24 cellular contexts compared by ENCODE assay signal in the genomic region with DNA sequence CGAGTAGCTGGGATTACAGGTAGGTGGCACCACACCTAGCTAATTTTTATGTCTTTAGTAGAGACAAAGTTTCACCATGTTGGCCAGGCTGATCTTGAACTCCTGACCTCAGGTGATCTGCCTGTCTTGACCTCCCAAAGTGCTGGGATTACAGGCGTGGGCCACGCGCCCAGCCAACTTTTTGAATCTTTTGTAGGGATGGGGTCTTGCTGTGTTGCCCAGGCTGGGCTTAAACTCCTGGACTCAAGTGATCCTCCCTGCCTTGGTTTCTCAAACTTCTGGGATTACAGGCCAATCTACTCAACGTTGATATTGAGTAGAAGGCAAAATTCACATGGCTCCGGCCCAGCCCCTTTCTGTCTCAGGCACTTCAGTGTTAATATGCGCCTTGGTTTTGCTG.
DNase-seq lines count a peak whose midpoint lies in the region; ATAC-seq, FAIRE-seq and TF ChIP-seq lines count a peak whose summit lies in the region.
"Had no signal": no experiment of that assay in that cellular context is flagged by ENCODE, and none has a peak within 500 bp of the region (broad histone marks: within the 10 kb centered on the region; RNA-seq: fewer than 3 reads in every experiment).

No MANE protein-coding gene starts in this region.

- FAIRE-seq in HepG2 (lab: Jason Lieb, UNC): no peak
- FAIRE-seq: A204.1, D721Med, G401.6, GM12891, GM19239 had no signal

- peak overlapping the region; percentile 28 for H2AK5ac ChIP-seq in neuronal stem cell (ENCODE audit: low read depth, low read length)

- H3K27ac Mint-ChIP-seq in WTC11: no peak overlapping the region
- H3K27ac Mint-ChIP-seq in T-helper 2 cell treated with Interferon-gamma antibody and Interleukin-4, amounts not matched to agents 5 μg/mL and 100 μg/mL, for 36 hours: no peak overlapping the region
- H3K27ac Mint-ChIP-seq: CD4-positive, alpha-beta T cell; CD8-positive, alpha-beta T cell had no signal

- no peaks in the 10 kb centered on the region for H3K79me2 ChIP-seq in HepG2 (ENCODE audit: insufficient read depth, low read length)

- DNase-seq in HepG2 (ENCODE audit: low spot score): no peak
- DNase-seq in right lobe of liver: no peak
- no peak for DNase-seq in WTC11 (ENCODE audit: low spot score)
- no peak for DNase-seq in neuronal stem cell (ENCODE audit: low spot score)
- no peak for DNase-seq in left ventricle myocardium inferior
- DNase-seq in T-helper 2 cell treated with Interferon-gamma antibody and Interleukin-4, amounts not matched to agents 5 μg/mL and 100 μg/mL, for 36 hours (ENCODE audit: low spot score): no peak
- DNase-seq: 8988T; ACHN; BE2C; Caco-2; Calu3; CD4-positive, alpha-beta T cell; CD8-positive, alpha-beta T cell; DMS79 treated with DMSO at 0.1 percent for 48 hours; GF-D8 had no signal

- no peaks in the 10 kb centered on the region for H3K36me3 Mint-ChIP-seq in WTC11
- H3K36me3 Mint-ChIP-seq in T-helper 2 cell treated with Interferon-gamma antibody and Interleukin-4, amounts not matched to agents 5 μg/mL and 100 μg/mL, for 36 hours (ENCODE audit: low read depth): no peaks in the 10 kb centered on the region
- H3K36me3 Mint-ChIP-seq: CD8-positive, alpha-beta T cell had no signal

- peaks cover 0 to 27% of the 10 kb centered on the region in 2 experiments; a peak in 4 of 5 replicates for H3K27me3 ChIP-seq in HepG2 (ENCODE audit: control insufficient read depth in 1 of 2, insufficient read depth in 2 of 2, low read length in 2 of 2)
- H3K27me3 ChIP-seq in right lobe of liver: no peaks in the 10 kb centered on the region
- peaks cover 0 to 11% (median 0%) of the 10 kb centered on the region in 3 experiments for H3K27me3 ChIP-seq in neuronal stem cell (ENCODE audit: control insufficient read depth in 3 of 3, insufficient read depth in 3 of 3, low read depth in 1 of 3, low read length in 3 of 3)
- peaks cover 12% of the 10 kb centered on the region for H3K27me3 ChIP-seq in left ventricle myocardium inferior (ENCODE audit: low read depth)
- H3K27me3 ChIP-seq: BE2C; BLaER1 treated with 17β-estradiol and CSF1 and Interleukin-3, amounts not matched to agents 10 nM and 100 nM had no signal

- POLR2A ChIA-PET in HepG2 (lab: Yijun Ruan, JAX): no interaction called here
- POLR2A ChIA-PET in HEK293 (lab: Yijun Ruan, JAX): interaction anchor here (0.7 kb wide), 1 partner anchor 40 kb away, joined by 4 read pairs; no protein-coding TSS in a partner anchor
- POLR2A ChIA-PET in WTC11 (lab: Charles Lee): interaction anchor here (0.6 kb wide), 1 partner anchor 207 kb away, joined by 4 read pairs; no protein-coding TSS in a partner anchor

- in situ Hi-C loops in HepG2 (cut with HindIII; ENCODE audit: extremely low pct_ligation_motif_present, low pct_unique_long_range_greater_than_20kb): no loop called here

- no peak overlapping the region for H3K18ac ChIP-seq in neuronal stem cell (ENCODE audit: low read length)

- H2AFZ ChIP-seq in HepG2 (ENCODE audit: low read length) (no peak overlapping the region), neuronal stem cell (ENCODE audit: low read length) (no peak overlapping the region)

- no peaks in the 10 kb centered on the region for H3K9me3 Mint-ChIP-seq in WTC11
- H3K9me3 Mint-ChIP-seq in T-helper 2 cell treated with Interferon-gamma antibody and Interleukin-4, amounts not matched to agents 5 μg/mL and 100 μg/mL, for 36 hours: no peaks in the 10 kb centered on the region
- H3K9me3 Mint-ChIP-seq: CD4-positive, alpha-beta T cell; CD8-positive, alpha-beta T cell had no signal

- H3K14ac ChIP-seq in neuronal stem cell (ENCODE audit: low read length): peak overlapping the region; percentile 38

- TF ChIP-seq POLR2A in HepG2 (IDR thresholded peaks at IDR 0.05; ENCODE audit: insufficient read depth in 1 of 2, low read depth in 2 of 2, low read length in 2 of 2): no peak
- no peak for TF ChIP-seq POLR2A in right lobe of liver (IDR thresholded peaks at IDR 0.05)

- no peak for TF ChIP-seq CTCF in HepG2 (CRISPR knock-in tag; IDR thresholded peaks at IDR 0.05)
- TF ChIP-seq CTCF in right lobe of liver (IDR thresholded peaks at IDR 0.05): no peak
- TF ChIP-seq CTCF in HEK293 (tag by site-specific recombination; IDR thresholded peaks at IDR 0.05): no peak
- no peak for TF ChIP-seq CTCF in WTC11 (IDR thresholded peaks at IDR 0.05)
- TF ChIP-seq CTCF in left ventricle myocardium inferior (IDR thresholded peaks at IDR 0.05; ENCODE audit: borderline replicate concordance): no peak

- H3K9me3 ChIP-seq in HepG2 (ENCODE audit: low read length): no peaks in the 10 kb centered on the region
- H3K9me3 ChIP-seq in right lobe of liver: no peaks in the 10 kb centered on the region
- H3K9me3 ChIP-seq in HEK293 (ENCODE audit: control insufficient read depth, insufficient read depth, low read depth, low read length): no peaks in the 10 kb centered on the region
- H3K9me3 ChIP-seq in neuronal stem cell (replicated peaks in 1 of 2; ENCODE audit: control insufficient read depth in 2 of 2, insufficient read depth in 1 of 2, low read depth in 1 of 2, low read length in 2 of 2): no peaks in the 10 kb centered on the region
- no peaks in the 10 kb centered on the region for H3K9me3 ChIP-seq in left ventricle myocardium inferior (replicated peaks)
- H3K9me3 ChIP-seq: BE2C; BLaER1 treated with 17β-estradiol and CSF1 and Interleukin-3, amounts not matched to agents 10 nM and 100 nM; Caco-2 had no signal

- BruUV-seq in HepG2 (replicated peaks; lab: Mats Ljungman, UMichigan): no TSS peak

- H3K4me2 ChIP-seq in HepG2 (ENCODE audit: low read depth, low read length) (no peak overlapping the region), neuronal stem cell (ENCODE audit: insufficient read depth, low read length, poor library complexity, severe bottlenecking) (no peak overlapping the region)

- CTCF ChIA-PET in HepG2 (lab: Yijun Ruan, JAX; ENCODE audit: low intra/inter-chr PET ratio, low total read pairs): no interaction called here
- CTCF ChIA-PET in HEK293 (lab: Yijun Ruan, JAX): no interaction called here
- CTCF ChIA-PET in WTC11 (lab: Charles Lee): interaction anchor here (0.7 to 1.2 kb wide), 2 partner anchors 30 to 183 kb away, joined by 3 to 4 read pairs; no protein-coding TSS in a partner anchor

- no peak overlapping the region for H2BK15ac ChIP-seq in neuronal stem cell (ENCODE audit: low read length)

- ATAC-seq in HepG2 (no peak), right lobe of liver (no peak), WTC11 (no peak), HG02610 (IDR thresholded peaks at IDR 0.05; ENCODE audit: unreplicated experiment) (no peak)
- ATAC-seq: CD8-positive, alpha-beta T cell had no signal

- no peak overlapping the region for H3K4me3 ChIP-seq in HepG2 (replicated peaks in 1 of 3; ENCODE audit: insufficient read depth in 1 of 3, low read depth in 2 of 3, low read length in 3 of 3)
- no peak overlapping the region for H3K4me3 ChIP-seq in right lobe of liver
- H3K4me3 ChIP-seq in HEK293 (ENCODE audit: low read depth, low read length): no peak overlapping the region
- no peak overlapping the region for H3K4me3 ChIP-seq in neuronal stem cell (ENCODE audit: low read length in 2 of 2)
- no peak overlapping the region for H3K4me3 ChIP-seq in left ventricle myocardium inferior
- H3K4me3 ChIP-seq: BLaER1 treated with 17β-estradiol and CSF1 and Interleukin-3, amounts not matched to agents 10 nM and 100 nM had no signal

- H2BK12ac ChIP-seq in neuronal stem cell (ENCODE audit: low read length): no peak overlapping the region

- no peak overlapping the region for H2BK5ac ChIP-seq in neuronal stem cell (ENCODE audit: low read length)

- H4K8ac ChIP-seq in neuronal stem cell (ENCODE audit: low read depth, low read length): no peak overlapping the region

- no peak overlapping the region for H3K4me3 Mint-ChIP-seq in WTC11
- no peak overlapping the region for H3K4me3 Mint-ChIP-seq in T-helper 2 cell treated with Interferon-gamma antibody and Interleukin-4, amounts not matched to agents 5 μg/mL and 100 μg/mL, for 36 hours
- H3K4me3 Mint-ChIP-seq: CD4-positive, alpha-beta T cell; CD8-positive, alpha-beta T cell had no signal

- H3K4me1 ChIP-seq in HepG2 (ENCODE audit: insufficient read depth, low read length) (peaks cover 11% of the 10 kb centered on the region), right lobe of liver (peaks cover 0 to under 1% (median 0%) of the 10 kb centered on the region in 4 donors), HEK293 (ENCODE audit: control insufficient read depth, insufficient read depth, low read length) (no peaks in the 10 kb centered on the region), neuronal stem cell (ENCODE audit: control insufficient read depth in 2 of 2, insufficient read depth in 1 of 2, low read depth in 1 of 2, low read length in 2 of 2) (no peaks in the 10 kb centered on the region), left ventricle myocardium inferior (no peaks in the 10 kb centered on the region)
- H3K4me1 ChIP-seq: BE2C had no signal

- H3K4me1 Mint-ChIP-seq in WTC11: peaks cover 7% of the 10 kb centered on the region
- H3K4me1 Mint-ChIP-seq in T-helper 2 cell treated with Interferon-gamma antibody and Interleukin-4, amounts not matched to agents 5 μg/mL and 100 μg/mL, for 36 hours (ENCODE audit: low read depth): peaks cover 2% of the 10 kb centered on the region

- 74% methylated on average over 5 of the region's 7 CpGs for WGBS in HepG2 (ENCODE audit: low lambda C conversion rate)
- 85% methylated on average over 7 of the region's 7 CpGs for whole genome bisulfite sequencing in right lobe of liver (ENCODE audit: insufficient coverage, low coverage, low lambda C conversion rate, missing lambda C conversion rate)
- WGBS in neuronal stem cell (ENCODE audit: extremely low coverage in 2 of 2, insufficient read length in 2 of 2, insufficient replicate concordance in 1 of 2), 2 donors: no CpG with 5 or more reads among the region's 7 CpGs

- no peaks in the 10 kb centered on the region for H3K36me3 ChIP-seq in HepG2 (replicated peaks in 1 of 2; ENCODE audit: control insufficient read depth in 1 of 2, insufficient read depth in 2 of 2, low read length in 2 of 2)
- no peaks in the 10 kb centered on the region for H3K36me3 ChIP-seq in right lobe of liver
- no peaks in the 10 kb centered on the region for H3K36me3 ChIP-seq in HEK293 (ENCODE audit: control insufficient read depth in 2 of 2, insufficient read depth in 1 of 2, low read length in 2 of 2)
- no peaks in the 10 kb centered on the region for H3K36me3 ChIP-seq in neuronal stem cell (replicated peaks in 1 of 2; ENCODE audit: control insufficient read depth in 2 of 2, insufficient read depth in 2 of 2, low read length in 2 of 2)
- no peaks in the 10 kb centered on the region for H3K36me3 ChIP-seq in left ventricle myocardium inferior
- H3K36me3 ChIP-seq: BE2C; BLaER1 treated with 17β-estradiol and CSF1 and Interleukin-3, amounts not matched to agents 10 nM and 100 nM had no signal

- no peaks in the 10 kb centered on the region for H4K20me1 ChIP-seq in HepG2 (ENCODE audit: insufficient read depth, low read length)

- H4K91ac ChIP-seq in neuronal stem cell (ENCODE audit: low read depth, low read length, poor library complexity): no peak overlapping the region

- peak overlapping the region; percentile 31 for H3K23ac ChIP-seq in neuronal stem cell (ENCODE audit: low read depth, low read length, poor library complexity)

- no peaks in the 10 kb centered on the region for H3K79me1 ChIP-seq in neuronal stem cell (ENCODE audit: low read depth, low read length)

- no peak overlapping the region for H3K27ac ChIP-seq in HepG2 (ENCODE audit: extremely low read length, insufficient read depth, low read length)
- no peak overlapping the region for H3K27ac ChIP-seq in right lobe of liver
- H3K27ac ChIP-seq in HEK293 (ENCODE audit: extremely low read depth, low read depth, low read length): no peak overlapping the region
- no peak overlapping the region for H3K27ac ChIP-seq in neuronal stem cell (replicated peaks; ENCODE audit: low read length)
- H3K27ac ChIP-seq in left ventricle myocardium inferior (replicated peaks): no peak overlapping the region
- H3K27ac ChIP-seq: BLaER1 treated with 17β-estradiol and CSF1 and Interleukin-3, amounts not matched to agents 10 nM and 100 nM; C4-2B had no signal

- intact Hi-C loops in HepG2 (cut with micrococcal nuclease; ENCODE audit: unreplicated experiment) (no loop called here), right lobe of liver (cut with DNase I) (loop anchor here in 1 of 2 donors (10.0 kb wide), 1 partner anchor 93 kb away; no protein-coding TSS in a partner anchor), left ventricle myocardium inferior (cut with micrococcal nuclease) (no loop called here)

- H2BK120ac ChIP-seq in neuronal stem cell (ENCODE audit: low read depth, low read length): no peak overlapping the region

- TF ChIP-seq EP300 in HepG2 (IDR thresholded peaks at IDR 0.05; ENCODE audit: low read depth in 2 of 2, low read length in 2 of 2): no peak
- TF ChIP-seq EP300 in HepG2 (CRISPR knock-in tag; IDR thresholded peaks at IDR 0.05; ENCODE audit: borderline replicate concordance): no peak

- H3K9ac ChIP-seq in HepG2 (ENCODE audit: insufficient read depth, low read depth, low read length) (no peak overlapping the region), neuronal stem cell (ENCODE audit: low read depth, low read length, poor library complexity) (no peak overlapping the region)

- H3K27me3 Mint-ChIP-seq in WTC11 (ENCODE audit: low read depth): no peaks in the 10 kb centered on the region
- H3K27me3 Mint-ChIP-seq in T-helper 2 cell treated with Interferon-gamma antibody and Interleukin-4, amounts not matched to agents 5 μg/mL and 100 μg/mL, for 36 hours (ENCODE audit: low read depth): no peaks in the 10 kb centered on the region
- H3K27me3 Mint-ChIP-seq: CD4-positive, alpha-beta T cell had no signal

- no peak overlapping the region for H3K4ac ChIP-seq in neuronal stem cell (ENCODE audit: low read length)

- no peak for TF ChIP-seq RAD21 in HepG2 (CRISPR knock-in tag; IDR thresholded peaks at IDR 0.05)
